Comparison of ENCODE assay signal across 11 cellular contexts in the genomic region with DNA sequence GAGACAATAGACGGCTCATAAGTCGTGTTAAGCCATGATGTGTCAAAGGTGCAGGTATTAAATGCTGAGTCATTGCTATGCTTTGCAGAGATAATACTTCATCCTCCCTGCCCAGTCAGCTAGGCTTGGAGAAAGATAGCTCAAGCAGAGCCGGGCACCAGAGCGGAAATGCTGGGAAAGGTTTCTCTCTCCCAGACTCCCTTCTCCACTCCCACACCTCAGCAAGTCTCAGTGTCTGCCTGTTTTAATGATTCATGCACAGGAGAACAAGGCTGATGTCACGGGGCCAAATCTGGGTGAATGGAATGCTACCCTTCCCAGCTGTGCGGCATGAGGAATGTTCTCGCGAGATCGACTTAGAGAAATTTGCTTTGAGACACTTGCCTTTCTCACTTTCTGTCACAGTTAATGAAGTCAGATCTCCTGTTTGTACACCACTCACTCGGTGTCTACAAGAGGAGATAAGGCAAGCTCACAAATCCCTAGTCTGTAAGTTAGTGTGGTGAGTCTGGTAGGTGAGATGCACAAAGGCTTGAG.
DNase-seq lines count a peak whose midpoint lies in the region; ATAC-seq and TF ChIP-seq lines count a peak whose summit lies in the region.
"Had no signal": no experiment of that assay in that cellular context is flagged by ENCODE, and none has a peak within 500 bp of the region (broad histone marks: within the 10 kb centered on the region; RNA-seq: fewer than 3 reads in every experiment).

No MANE protein-coding gene starts in this region.

- no peak for ATAC-seq in activated naive CD8-positive, alpha-beta T cell treated with anti-CD3 and anti-CD28 coated beads, Interleukin-2, amount 50 U/mL, for 24 hours
- ATAC-seq: activated T-cell treated with anti-CD3 and anti-CD28 coated beads, Interleukin-2, amount 50 U/mL, for 72 hours; gastrocnemius medialis had no signal

- no peaks in the 10 kb centered on the region for H3K27me3 ChIP-seq in BE2C
- H3K27me3 ChIP-seq: gastrocnemius medialis, tibial nerve had no signal

- H3K4me3 Mint-ChIP-seq in activated naive CD8-positive, alpha-beta T cell treated with anti-CD3 and anti-CD28 coated beads, Interleukin-2, amount 50 U/mL, for 24 hours, result no peak overlapping the region
- H3K4me3 Mint-ChIP-seq: activated T-cell treated with anti-CD3 and anti-CD28 coated beads, Interleukin-2, amount 50 U/mL, for 72 hours had no signal

- no peak overlapping the region for H3K27ac Mint-ChIP-seq in activated naive CD8-positive, alpha-beta T cell treated with anti-CD3 and anti-CD28 coated beads, Interleukin-2, amount 50 U/mL, for 24 hours
- H3K27ac Mint-ChIP-seq: activated T-cell treated with anti-CD3 and anti-CD28 coated beads, Interleukin-2, amount 50 U/mL, for 72 hours had no signal

- H3K36me3 Mint-ChIP-seq in activated naive CD8-positive, alpha-beta T cell treated with anti-CD3 and anti-CD28 coated beads, Interleukin-2, amount 50 U/mL, for 24 hours (ENCODE audit: low read depth), result no peaks in the 10 kb centered on the region

- peaks cover 31% of the 10 kb centered on the region for H3K4me1 ChIP-seq in BE2C
- H3K4me1 ChIP-seq: gastrocnemius medialis had no signal

- no peaks in the 10 kb centered on the region for H3K9me3 Mint-ChIP-seq in activated naive CD8-positive, alpha-beta T cell treated with anti-CD3 and anti-CD28 coated beads, Interleukin-2, amount 50 U/mL, for 24 hours
- H3K9me3 Mint-ChIP-seq: activated T-cell treated with anti-CD3 and anti-CD28 coated beads, Interleukin-2, amount 50 U/mL, for 72 hours had no signal

- no peak overlapping the region for H3K4me3 ChIP-seq in BE2C (ENCODE audit: low read depth, low read length)
- H3K4me3 ChIP-seq: gastrocnemius medialis, tibial nerve had no signal

- H3K9me3 ChIP-seq in BE2C, result no peaks in the 10 kb centered on the region
- H3K9me3 ChIP-seq: gastrocnemius medialis, tibial nerve had no signal

- TF ChIP-seq CTCF in BE2C (IDR thresholded peaks at IDR 0.05; ENCODE audit: low read depth, low read length), result no peak

- no peaks in the 10 kb centered on the region for H3K36me3 ChIP-seq in BE2C
- H3K36me3 ChIP-seq: gastrocnemius medialis, tibial nerve had no signal

- DNase-seq in BE2C (peak; percentile 38), NCI-H460 (ENCODE audit: extremely low read depth, low read depth) (peak; percentile 84), dermis blood vessel endothelial cell (peak; percentile 53), myocyte (ENCODE audit: low read depth) (peak; percentile 76), C1 segment of cervical spinal cord (lab: John Stamatoyannopoulos, UW) (no peak), MV-4-11 (lab: John Stamatoyannopoulos, UW) (no peak)
- DNase-seq in stimulated activated CD4-positive, alpha-beta T cell treated with anti-CD3 and anti-CD28 coated beads, Interleukin-2, amount 100 ng/mL, for 48 hours, result no peak
- DNase-seq in activated naive CD8-positive, alpha-beta T cell treated with anti-CD3 and anti-CD28 coated beads, Interleukin-2, amount 50 U/mL, for 24 hours, result no peak
- DNase-seq: activated T-cell treated with anti-CD3 and anti-CD28 coated beads, Interleukin-2, amount 50 U/mL, for 72 hours; gastrocnemius medialis had no signal

- H3K4me1 Mint-ChIP-seq in activated naive CD8-positive, alpha-beta T cell treated with anti-CD3 and anti-CD28 coated beads, Interleukin-2, amount 50 U/mL, for 24 hours, result peaks cover 20% of the 10 kb centered on the region

- H3K27me3 Mint-ChIP-seq in activated naive CD8-positive, alpha-beta T cell treated with anti-CD3 and anti-CD28 coated beads, Interleukin-2, amount 50 U/mL, for 24 hours, result no peaks in the 10 kb centered on the region

Comparison
In these comparisons a context has a peak if more than half of its experiments do, and no peak if none do; other contexts are left out.
1. DNase-seq: peak in BE2C (single experiment), NCI-H460 (single experiment), dermis blood vessel endothelial cell (single experiment) and myocyte (single experiment); none in stimulated activated CD4-positive, alpha-beta T cell treated with anti-CD3 and anti-CD28 coated beads, Interleukin-2, amount 100 ng/mL, for 48 hours (0 of 2), activated naive CD8-positive, alpha-beta T cell treated with anti-CD3 and anti-CD28 coated beads, Interleukin-2, amount 50 U/mL, for 24 hours (single experiment), C1 segment of cervical spinal cord (0 of 14) and MV-4-11 (single experiment).